8 cellular contexts compared by ENCODE assay signal in genomic region chr12:57459750-57460400, GRCh38. TPM values are rescaled to one million over a fixed set of nuclear protein-coding genes. Genes with fewer than 3 reads are reported as not detected.
A peak's percentile ranks its signal among the peaks of the same experiment; 100 is the strongest.
DNase-seq lines count a peak whose midpoint lies in the region; TF ChIP-seq lines count a peak whose summit lies in the region.

Gene GLI1, plus strand, starts transcription at chr12:57459785. Its CDS starts 3,907 bp downstream, at chr12:57463692.

- H4K20me1 ChIP-seq in neural cell (ENCODE audit: insufficient read depth): no peaks in the 10 kb centered on the region

- no peaks in the 10 kb centered on the region for H3K9me2 ChIP-seq in neural cell (ENCODE audit: insufficient read depth, low read length)

- H3K4me3 ChIP-seq in neural cell (ENCODE audit: low read length): peak within 1 kb of the TSS; percentile 67

- no peaks in the 10 kb centered on the region for H3K79me2 ChIP-seq in neural cell (replicated peaks; ENCODE audit: insufficient read depth, low read length)

- no peak for TF ChIP-seq RAD21 in neural cell (conservative IDR thresholded peaks at IDR 0.05)

- H3K27ac ChIP-seq in epithelial cell of prostate (peak within 1 kb of the TSS; percentile 97), neural cell (ENCODE audit: low read length) (no peak within 1 kb of the TSS)

- H3K9me3 ChIP-seq in neural cell (ENCODE audit: low read length): no peaks in the 10 kb centered on the region

- no peak for TF ChIP-seq EP300 in neural cell (conservative IDR thresholded peaks at IDR 0.05; ENCODE audit: poor library complexity, severe bottlenecking)

- H3K4me2 ChIP-seq in neural cell (ENCODE audit: low read length): peak within 1 kb of the TSS; percentile 90

- peaks cover 39% of the 10 kb centered on the region for H3K27me3 ChIP-seq in neural cell (ENCODE audit: insufficient read depth, low read depth, low read length)

- DNase-seq in DMS 273 (lab: John Stamatoyannopoulos, UW; ENCODE audit: unreplicated experiment) (peak; percentile 76), DMS 273 treated with DMSO at 0.1 percent for 48 hours (lab: John Stamatoyannopoulos, UW) (no peak), epithelial cell of prostate (ENCODE audit: low read depth, low spot score) (no peak), NCI-H446 treated with DMSO at 0.1 percent for 48 hours (lab: John Stamatoyannopoulos, UW) (no peak), COR-L47 (lab: John Stamatoyannopoulos, UW) (no peak), NCI-H524 treated with DMSO at 0.1 percent for 48 hours (lab: John Stamatoyannopoulos, UW) (no peak)

- no peak for TF ChIP-seq CTCF in neural cell (IDR thresholded peaks at IDR 0.05; ENCODE audit: poor library complexity, severe bottlenecking)

- H3F3A ChIP-seq in neural cell (ENCODE audit: insufficient read depth, low read length, poor library complexity, severe bottlenecking): no peaks in the 10 kb centered on the region

- no peaks in the 10 kb centered on the region for H3K36me3 ChIP-seq in neural cell (ENCODE audit: insufficient read depth, low read length)

- no peak within 1 kb of the TSS for H2AFZ ChIP-seq in neural cell (ENCODE audit: low read depth, low read length)

- peak within 1 kb of the TSS; percentile 25 for H3K9ac ChIP-seq in neural cell (ENCODE audit: low read length)

TF ChIP-seq in PFSK-1, 5 proteins besides CTCF, POLR2A, EP300 and RAD21:
- TF ChIP-seq TAF1 (IDR thresholded peaks at IDR 0.05; ENCODE audit: borderline replicate concordance, insufficient read depth, low read length): no peak
- TF ChIP-seq SIN3A (IDR thresholded peaks at IDR 0.05; ENCODE audit: borderline replicate concordance, insufficient read depth, low read length): peak; percentile 71; the same call in 1 of the 2 replicates

TF ChIP-seq in neural cell, 6 proteins besides CTCF, POLR2A, EP300 and RAD21:
- TF ChIP-seq TAF1 (IDR thresholded peaks at IDR 0.05; ENCODE audit: low read depth) (no peak), SMC3 (conservative IDR thresholded peaks at IDR 0.05; ENCODE audit: poor library complexity) (no peak), MXI1 (conservative IDR thresholded peaks at IDR 0.05; ENCODE audit: poor library complexity, severe bottlenecking) (no peak), POLR2AphosphoS5 (IDR thresholded peaks at IDR 0.05) (no peak), EZH2 (IDR thresholded peaks at IDR 0.05; ENCODE audit: borderline replicate concordance, insufficient read depth, low read length, poor library complexity, severe bottlenecking) (no peak), REST (IDR thresholded peaks at IDR 0.05; ENCODE audit: borderline replicate concordance) (no peak)

RNA-seq across cellular contexts. Expression of gene GLI1, which starts in this region (rescaled TPM):
- polyA plus RNA-seq in PFSK-1 (2012; ENCODE audit: insufficient read length, low read depth): 4.2 TPM
- 4.2 TPM in 1 of 2 replicates, not detected in the other for polyA plus RNA-seq in neural cell
- 0.24 and 0.58 TPM in 2 replicates for polyA minus RNA-seq in neural cell
